In the genomic region with DNA sequence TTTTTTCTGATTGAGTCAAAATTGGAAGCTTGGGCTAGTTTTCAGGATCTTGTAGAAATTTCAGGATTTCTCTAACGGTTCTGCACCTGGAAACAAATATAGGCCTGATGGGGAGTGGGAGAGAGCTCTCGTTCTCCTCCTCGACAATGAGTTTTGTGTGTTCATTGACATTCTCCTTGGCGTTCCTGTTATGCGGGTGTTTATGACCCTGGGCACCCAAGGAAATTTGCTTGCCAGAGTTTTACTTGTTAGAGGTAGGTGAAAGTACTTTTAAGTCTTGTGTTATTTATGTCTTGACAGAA, we compare ENCODE assay signal across 1 cellular context.
TF ChIP-seq lines count a peak whose summit lies in the region.

No MANE protein-coding gene starts in this region.

TF ChIP-seq in HepG2, 621 proteins besides CTCF, POLR2A, EP300 and RAD21 (continued from another document):
- TF ChIP-seq ARID2 (CRISPR knock-in tag; IDR thresholded peaks at IDR 0.05; ENCODE audit: borderline replicate concordance): 0 out of 2 replicates have a peak, but pooled peaks have one; percentile 54
- TF ChIP-seq, protein P1, sequence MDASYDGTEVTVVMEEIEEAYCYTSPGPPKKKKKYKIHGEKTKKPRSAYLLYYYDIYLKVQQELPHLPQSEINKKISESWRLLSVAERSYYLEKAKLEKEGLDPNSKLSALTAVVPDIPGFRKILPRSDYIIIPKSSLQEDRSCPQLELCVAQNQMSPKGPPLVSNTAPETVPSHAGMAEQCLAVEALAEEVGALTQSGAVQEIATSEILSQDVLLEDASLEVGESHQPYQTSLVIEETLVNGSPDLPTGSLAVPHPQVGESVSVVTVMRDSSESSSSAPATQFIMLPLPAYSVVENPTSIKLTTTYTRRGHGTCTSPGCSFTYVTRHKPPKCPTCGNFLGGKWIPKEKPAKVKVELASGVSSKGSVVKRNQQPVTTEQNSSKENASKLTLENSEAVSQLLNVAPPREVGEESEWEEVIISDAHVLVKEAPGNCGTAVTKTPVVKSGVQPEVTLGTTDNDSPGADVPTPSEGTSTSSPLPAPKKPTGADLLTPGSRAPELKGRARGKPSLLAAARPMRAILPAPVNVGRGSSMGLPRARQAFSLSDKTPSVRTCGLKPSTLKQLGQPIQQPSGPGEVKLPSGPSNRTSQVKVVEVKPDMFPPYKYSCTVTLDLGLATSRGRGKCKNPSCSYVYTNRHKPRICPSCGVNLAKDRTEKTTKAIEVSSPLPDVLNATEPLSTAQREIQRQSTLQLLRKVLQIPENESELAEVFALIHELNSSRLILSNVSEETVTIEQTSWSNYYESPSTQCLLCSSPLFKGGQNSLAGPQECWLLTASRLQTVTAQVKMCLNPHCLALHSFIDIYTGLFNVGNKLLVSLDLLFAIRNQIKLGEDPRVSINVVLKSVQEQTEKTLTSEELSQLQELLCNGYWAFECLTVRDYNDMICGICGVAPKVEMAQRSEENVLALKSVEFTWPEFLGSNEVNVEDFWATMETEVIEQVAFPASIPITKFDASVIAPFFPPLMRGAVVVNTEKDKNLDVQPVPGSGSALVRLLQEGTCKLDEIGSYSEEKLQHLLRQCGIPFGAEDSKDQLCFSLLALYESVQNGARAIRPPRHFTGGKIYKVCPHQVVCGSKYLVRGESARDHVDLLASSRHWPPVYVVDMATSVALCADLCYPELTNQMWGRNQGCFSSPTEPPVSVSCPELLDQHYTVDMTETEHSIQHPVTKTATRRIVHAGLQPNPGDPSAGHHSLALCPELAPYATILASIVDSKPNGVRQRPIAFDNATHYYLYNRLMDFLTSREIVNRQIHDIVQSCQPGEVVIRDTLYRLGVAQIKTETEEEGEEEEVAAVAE (CRISPR knock-in tag; IDR thresholded peaks at IDR 0.05; ENCODE audit: borderline replicate concordance): no peak
- no peak for TF ChIP-seq ZNF839 (CRISPR knock-in tag; IDR thresholded peaks at IDR 0.05; ENCODE audit: borderline replicate concordance)
- no peak for TF ChIP-seq PTBP1 (IDR thresholded peaks at IDR 0.05; ENCODE audit: low read depth, low read length, poor library complexity, severe bottlenecking)
- TF ChIP-seq, protein P2, sequence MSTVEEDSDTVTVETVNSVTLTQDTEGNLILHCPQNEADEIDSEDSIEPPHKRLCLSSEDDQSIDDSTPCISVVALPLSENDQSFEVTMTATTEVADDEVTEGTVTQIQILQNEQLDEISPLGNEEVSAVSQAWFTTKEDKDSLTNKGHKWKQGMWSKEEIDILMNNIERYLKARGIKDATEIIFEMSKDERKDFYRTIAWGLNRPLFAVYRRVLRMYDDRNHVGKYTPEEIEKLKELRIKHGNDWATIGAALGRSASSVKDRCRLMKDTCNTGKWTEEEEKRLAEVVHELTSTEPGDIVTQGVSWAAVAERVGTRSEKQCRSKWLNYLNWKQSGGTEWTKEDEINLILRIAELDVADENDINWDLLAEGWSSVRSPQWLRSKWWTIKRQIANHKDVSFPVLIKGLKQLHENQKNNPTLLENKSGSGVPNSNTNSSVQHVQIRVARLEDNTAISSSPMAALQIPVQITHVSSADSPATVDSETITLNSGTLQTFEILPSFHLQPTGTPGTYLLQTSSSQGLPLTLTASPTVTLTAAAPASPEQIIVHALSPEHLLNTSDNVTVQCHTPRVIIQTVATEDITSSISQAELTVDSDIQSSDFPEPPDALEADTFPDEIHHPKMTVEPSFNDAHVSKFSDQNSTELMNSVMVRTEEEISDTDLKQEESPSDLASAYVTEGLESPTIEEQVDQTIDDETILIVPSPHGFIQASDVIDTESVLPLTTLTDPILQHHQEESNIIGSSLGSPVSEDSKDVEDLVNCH (CRISPR knock-in tag; IDR thresholded peaks at IDR 0.05): no peak
- TF ChIP-seq HOXA5 (CRISPR knock-in tag; IDR thresholded peaks at IDR 0.05): no peak
